In genomic region chr3:55069950-55070349, GRCh38 we compare ENCODE assay signal across 19 cellular contexts.
"Had no signal": no experiment of that assay in that cellular context is flagged by ENCODE, and none has a peak within 500 bp of the region (broad histone marks: within the 10 kb centered on the region; RNA-seq: fewer than 3 reads in every experiment).

No MANE protein-coding gene starts in this region.

- H3K27me3 ChIP-seq: heart left ventricle, left lung, neural progenitor cell, tibial artery had no signal

- H3K36me3 ChIP-seq: cardiac muscle cell, heart left ventricle, left lung, neural progenitor cell, tibial artery had no signal

- DNase-seq: activated CD4-positive, alpha-beta T cell treated with anti-CD3 and anti-CD28 coated beads for 1 hour; activated CD4-positive, alpha-beta T cell treated with anti-CD3 and anti-CD28 coated beads, Interleukin-2, amount 50 U/mL, for 1 hour; activated CD8-positive, alpha-beta T cell treated with anti-CD3 and anti-CD28 coated beads, Interleukin-2, amount 10 ng/mL, durations not matched to agents 7 days and 5 days; activated gamma-delta T cell; activated naive CD4-positive, alpha-beta T cell treated with anti-CD3 and anti-CD28 coated beads, Interleukin-2, amount 50 U/mL, for 16 hours; activated naive CD8-positive, alpha-beta T cell treated with anti-CD3 and anti-CD28 coated beads, Interleukin-2, amount 50 U/mL, for 24 hours; cortex of kidney; heart left ventricle; left lung; naive thymus-derived CD8-positive, alpha-beta T cell; small intestine; stimulated activated CD4-positive, alpha-beta T cell treated with anti-CD3 and anti-CD28 coated beads, Interleukin-2, amount 100 ng/mL, for 24 hours; stimulated activated naive CD8-positive, alpha-beta T cell treated with anti-CD3 and anti-CD28 coated beads, Interleukin-15, amount 100 ng/mL, for 72 hours; tibial artery had no signal

- H3K9me3 ChIP-seq: heart left ventricle, left lung, tibial artery had no signal

- H3K4me1 ChIP-seq: heart left ventricle, left lung, tibial artery had no signal

- H2AFZ ChIP-seq: neural progenitor cell had no signal

- ATAC-seq: activated CD8-positive, alpha-beta T cell treated with anti-CD3 and anti-CD28 coated beads, Interleukin-2, amount 10 ng/mL, durations not matched to agents 7 days and 5 days; activated naive CD8-positive, alpha-beta T cell treated with anti-CD3 and anti-CD28 coated beads, Interleukin-2, amount 50 U/mL, for 24 hours; heart left ventricle; left lung; naive thymus-derived CD8-positive, alpha-beta T cell; sciatic nerve; stimulated activated effector memory CD8-positive, alpha-beta T cell treated with anti-CD3 and anti-CD28 coated beads, Interleukin-12 subunit alpha, Interleukin-12 subunit beta, amount 100 ng/mL, for 72 hours; stimulated activated naive CD8-positive, alpha-beta T cell treated with anti-CD3 and anti-CD28 coated beads, Interleukin-15, amount 100 ng/mL, for 72 hours had no signal

- H3K27ac ChIP-seq: cardiac muscle cell, heart left ventricle, left lung, neural progenitor cell, tibial artery had no signal

- H3K4me3 ChIP-seq: cardiac muscle cell, heart left ventricle, left lung, lung, neural progenitor cell, tibial artery had no signal

- H3K9ac ChIP-seq: neural progenitor cell had no signal

- H3K4me2 ChIP-seq: neural progenitor cell had no signal
